In genomic region chr7:76009672-76010600, GRCh38 we compare ENCODE assay signal across 17 cellular contexts. TPM values are rescaled to one million over a fixed set of nuclear protein-coding genes. Genes with fewer than 3 reads are reported as not detected.
DNase-seq lines count a peak whose midpoint lies in the region; ATAC-seq lines count a peak whose summit lies in the region.
"Had no signal": no experiment of that assay in that cellular context is flagged by ENCODE, and none has a peak within 500 bp of the region (broad histone marks: within the 10 kb centered on the region; RNA-seq: fewer than 3 reads in every experiment).

No MANE protein-coding gene starts in this region.

- DNase-seq in stimulated activated naive CD8-positive, alpha-beta T cell treated with anti-CD3 and anti-CD28 coated beads, Interleukin-15, Interleukin-2, amounts not matched to agents 100 U/mL and 50 U/mL, for 24 hours: no peak
- DNase-seq in naive B cell: no peak
- no peak for DNase-seq in aorta
- no peak for DNase-seq in NCI-H2171 (lab: John Stamatoyannopoulos, UW)
- no peak for DNase-seq in neuronal stem cell (ENCODE audit: low spot score)
- DNase-seq: amniotic stem cell, C1 segment of cervical spinal cord, GOT3, NCI-H1694, NCI-H69, SIG-M5 had no signal

- H3K27me3 ChIP-seq in aorta (ENCODE audit: control insufficient read depth in 1 of 2, insufficient read depth in 2 of 2, low read length in 1 of 2) (no peaks in the 10 kb centered on the region), neuronal stem cell (ENCODE audit: control insufficient read depth in 3 of 3, insufficient read depth in 3 of 3, low read depth in 1 of 3, low read length in 3 of 3) (no peaks in the 10 kb centered on the region)

- no peak overlapping the region for H3K18ac ChIP-seq in neuronal stem cell (ENCODE audit: low read length)

- no peak overlapping the region for H3K4me2 ChIP-seq in neuronal stem cell (ENCODE audit: insufficient read depth, low read length, poor library complexity, severe bottlenecking)
- H3K4me2 ChIP-seq: smooth muscle cell had no signal

- H3K79me1 ChIP-seq in neuronal stem cell (ENCODE audit: low read depth, low read length): no peaks in the 10 kb centered on the region

- H2BK5ac ChIP-seq in neuronal stem cell (ENCODE audit: low read length): no peak overlapping the region

- H3K4me3 Mint-ChIP-seq in stimulated activated naive CD8-positive, alpha-beta T cell treated with anti-CD3 and anti-CD28 coated beads, Interleukin-15, Interleukin-2, amounts not matched to agents 100 ng/mL and 50 ng/mL, for 24 hours: peak overlapping the region; percentile 63
- peak overlapping the region; percentile 72 for H3K4me3 Mint-ChIP-seq in activated naive CD8-positive, alpha-beta T cell
- H3K4me3 Mint-ChIP-seq in naive B cell: peak overlapping the region in 3 of 8 donors; percentile 23 to 72 (median 53)
- H3K4me3 Mint-ChIP-seq: mesothelial cell of epicardium had no signal

- H3K4me1 ChIP-seq in aorta (ENCODE audit: control insufficient read depth in 1 of 2, insufficient read depth in 2 of 2, low read length in 2 of 2) (no peaks in the 10 kb centered on the region), neuronal stem cell (ENCODE audit: control insufficient read depth in 2 of 2, insufficient read depth in 1 of 2, low read depth in 1 of 2, low read length in 2 of 2) (no peaks in the 10 kb centered on the region)

- H3K9me3 Mint-ChIP-seq in stimulated activated naive CD8-positive, alpha-beta T cell treated with anti-CD3 and anti-CD28 coated beads, Interleukin-15, Interleukin-2, amounts not matched to agents 100 ng/mL and 50 ng/mL, for 24 hours: no peaks in the 10 kb centered on the region
- no peaks in the 10 kb centered on the region for H3K9me3 Mint-ChIP-seq in activated naive CD8-positive, alpha-beta T cell (ENCODE audit: low read depth)
- H3K9me3 Mint-ChIP-seq in naive B cell: no peaks in the 10 kb centered on the region
- H3K9me3 Mint-ChIP-seq: mesothelial cell of epicardium had no signal

- H2AK5ac ChIP-seq in neuronal stem cell (ENCODE audit: low read depth, low read length): no peak overlapping the region

- H4K91ac ChIP-seq in neuronal stem cell (ENCODE audit: low read depth, low read length, poor library complexity): no peak overlapping the region

- peaks cover 0 to 3% of the 10 kb centered on the region in 2 donors for H3K36me3 ChIP-seq in aorta (ENCODE audit: control insufficient read depth in 1 of 2, insufficient read depth in 2 of 2, low read length in 1 of 2)
- peaks cover 7 to 28% of the 10 kb centered on the region in 2 donors for H3K36me3 ChIP-seq in neuronal stem cell (replicated peaks in 1 of 2; ENCODE audit: control insufficient read depth in 2 of 2, insufficient read depth in 2 of 2, low read length in 2 of 2)

- H3K4me3 ChIP-seq in aorta (ENCODE audit: low read length in 2 of 2) (no peak overlapping the region), neuronal stem cell (ENCODE audit: low read length in 2 of 2) (no peak overlapping the region)
- H3K4me3 ChIP-seq: smooth muscle cell had no signal

- H3K27me3 Mint-ChIP-seq in stimulated activated naive CD8-positive, alpha-beta T cell treated with anti-CD3 and anti-CD28 coated beads, Interleukin-15, Interleukin-2, amounts not matched to agents 100 ng/mL and 50 ng/mL, for 24 hours: no peaks in the 10 kb centered on the region
- peaks cover 3% of the 10 kb centered on the region for H3K27me3 Mint-ChIP-seq in activated naive CD8-positive, alpha-beta T cell
- no peaks in the 10 kb centered on the region for H3K27me3 Mint-ChIP-seq in naive B cell

- H2BK120ac ChIP-seq in neuronal stem cell (ENCODE audit: low read depth, low read length): no peak overlapping the region

- peak overlapping the region in 1 of 2 donors; percentile 5 for H3K27ac ChIP-seq in aorta (ENCODE audit: low read depth in 1 of 2, low read length in 2 of 2)
- no peak overlapping the region for H3K27ac ChIP-seq in neuronal stem cell (replicated peaks; ENCODE audit: low read length)

- H3K27ac Mint-ChIP-seq in stimulated activated naive CD8-positive, alpha-beta T cell treated with anti-CD3 and anti-CD28 coated beads, Interleukin-15, Interleukin-2, amounts not matched to agents 100 ng/mL and 50 ng/mL, for 24 hours: peak overlapping the region; percentile 67
- H3K27ac Mint-ChIP-seq in activated naive CD8-positive, alpha-beta T cell: peak overlapping the region; percentile 71
- H3K27ac Mint-ChIP-seq in naive B cell: peak overlapping the region in 5 of 6 donors; percentile 40 to 92 (median 82)
- H3K27ac Mint-ChIP-seq: mesothelial cell of epicardium had no signal

- intact Hi-C loops in aorta (cut with DNase I): no loop called here

- peaks cover 43% of the 10 kb centered on the region for H3K4me1 Mint-ChIP-seq in stimulated activated naive CD8-positive, alpha-beta T cell treated with anti-CD3 and anti-CD28 coated beads, Interleukin-15, Interleukin-2, amounts not matched to agents 100 ng/mL and 50 ng/mL, for 24 hours (ENCODE audit: low read depth)
- H3K4me1 Mint-ChIP-seq in activated naive CD8-positive, alpha-beta T cell (ENCODE audit: low read depth): peaks cover 33% of the 10 kb centered on the region
- H3K4me1 Mint-ChIP-seq in naive B cell: peaks cover 27 to 40% (median 37%) of the 10 kb centered on the region in 3 donors
- H3K4me1 Mint-ChIP-seq: mesothelial cell of epicardium had no signal

- H2BK15ac ChIP-seq in neuronal stem cell (ENCODE audit: low read length): no peak overlapping the region

- ATAC-seq in stimulated activated naive CD8-positive, alpha-beta T cell treated with anti-CD3 and anti-CD28 coated beads, Interleukin-15, Interleukin-2, amounts not matched to agents 100 U/mL and 50 U/mL, for 24 hours: no peak
- no peak for ATAC-seq in naive B cell (ENCODE audit: low read depth in 2 of 2)
- ATAC-seq in aorta (ENCODE audit: low FRiP score): peak; percentile 24
- no peak for ATAC-seq in HG02642 (IDR thresholded peaks at IDR 0.05; ENCODE audit: poor library complexity, unreplicated experiment)
- ATAC-seq: HepG2 had no signal

- H2AFZ ChIP-seq in neuronal stem cell (ENCODE audit: low read length): no peak overlapping the region

- no peak overlapping the region for H3K14ac ChIP-seq in neuronal stem cell (ENCODE audit: low read length)

- no peak overlapping the region for H3K9ac ChIP-seq in neuronal stem cell (ENCODE audit: low read depth, low read length, poor library complexity)

- H2BK12ac ChIP-seq in neuronal stem cell (ENCODE audit: low read length): no peak overlapping the region

- H3K9me3 ChIP-seq in aorta (ENCODE audit: control insufficient read depth, low read length): no peaks in the 10 kb centered on the region
- H3K9me3 ChIP-seq in neuronal stem cell (replicated peaks in 1 of 2; ENCODE audit: control insufficient read depth in 2 of 2, insufficient read depth in 1 of 2, low read depth in 1 of 2, low read length in 2 of 2): no peaks in the 10 kb centered on the region

- 37 to 43% methylated on average over 11 of the region's 11 CpGs for WGBS in aorta, 2 donors
- no CpG with 5 or more reads among the region's 11 CpGs for WGBS in neuronal stem cell (ENCODE audit: extremely low coverage in 2 of 2, insufficient read length in 2 of 2, insufficient replicate concordance in 1 of 2), 2 donors

- no peak overlapping the region for H3K4ac ChIP-seq in neuronal stem cell (ENCODE audit: low read length)

- no peak overlapping the region for H3K23ac ChIP-seq in neuronal stem cell (ENCODE audit: low read depth, low read length, poor library complexity)

- H3K36me3 Mint-ChIP-seq in stimulated activated naive CD8-positive, alpha-beta T cell treated with anti-CD3 and anti-CD28 coated beads, Interleukin-15, Interleukin-2, amounts not matched to agents 100 ng/mL and 50 ng/mL, for 24 hours (ENCODE audit: low read depth): peaks cover 20% of the 10 kb centered on the region
- H3K36me3 Mint-ChIP-seq in activated naive CD8-positive, alpha-beta T cell: peaks cover 9% of the 10 kb centered on the region
- peaks cover 0 to 14% of the 10 kb centered on the region in 2 donors for H3K36me3 Mint-ChIP-seq in naive B cell

- H4K8ac ChIP-seq in neuronal stem cell (ENCODE audit: low read depth, low read length): no peak overlapping the region

RNA-seq across cellular contexts. Expression of gene TMEM120A, which starts 15.5 kb away (rescaled TPM):
- polyA plus RNA-seq in naive B cell (ENCODE audit: low read depth in 6 of 6): 10 to 100 TPM; 31.7 to 37.2 (median 35.2) TPM
- 10 to 100 TPM; 53.8 to 75.1 TPM for total RNA-seq in aorta
- 100 to 1,000 TPM in 1 of 2 donors, 10 to 100 TPM in 1; 84.0 to 144 TPM for polyA plus RNA-seq in aorta
- 17.6 TPM for polyA plus RNA-seq in neuronal stem cell (2013, experiment 1 of 2)
- 17.4 TPM for polyA plus RNA-seq in neuronal stem cell (2013, experiment 2 of 2)

RNA-seq across cellular contexts. Expression of gene STYXL1, which starts 37.9 kb away (rescaled TPM):
- polyA plus RNA-seq in naive B cell (ENCODE audit: low read depth in 6 of 6) (10 to 100 TPM; 61.3 to 89.8 (median 65.3) TPM), aorta (10 to 100 TPM; 16.2 to 18.7 TPM)
- total RNA-seq in aorta: 10 to 100 TPM in 1 of 2 donors, 1 to 10 TPM in 1; 6.1 to 16.8 TPM
- polyA plus RNA-seq in neuronal stem cell (2013, experiment 1 of 2): 39.7 TPM
- polyA plus RNA-seq in neuronal stem cell (2013, experiment 2 of 2): 37.4 TPM

RNA-seq across cellular contexts. Expression of gene MDH2, which starts 38.0 kb away (rescaled TPM):
- polyA plus RNA-seq in naive B cell (ENCODE audit: low read depth in 6 of 6): 100 to 1,000 TPM; 128 to 211 (median 147) TPM
- 10 to 100 TPM; 68.4 to 87.9 TPM for total RNA-seq in aorta
- 10 to 100 TPM; 65.3 to 66.7 TPM for polyA plus RNA-seq in aorta
- 189 TPM for polyA plus RNA-seq in neuronal stem cell (2013, experiment 1 of 2)
- 179 TPM for polyA plus RNA-seq in neuronal stem cell (2013, experiment 2 of 2)
